Comparison of ENCODE assay signal across 23 cellular contexts in genomic region chr1:225889743-225890142, GRCh38. TPM values are rescaled to one million over a fixed set of nuclear protein-coding genes. Genes with fewer than 3 reads are reported as not detected.
DNase-seq lines count a peak whose midpoint lies in the region; ATAC-seq, FAIRE-seq and TF ChIP-seq lines count a peak whose summit lies in the region.
"Had no signal": no experiment of that assay in that cellular context is flagged by ENCODE, and none has a peak within 500 bp of the region (broad histone marks: within the 10 kb centered on the region; RNA-seq: fewer than 3 reads in every experiment).

No MANE protein-coding gene starts in this region.

- CTCF ChIA-PET in Calu3 (lab: Charles Lee) = interaction anchor here (0.6 to 1.2 kb wide), 2 partner anchors 8 to 20 kb away, joined by 4 read pairs; no protein-coding TSS in a partner anchor

- H3K4me3 Mint-ChIP-seq in Calu3 (ENCODE audit: low read depth, unreplicated experiment) = no peak overlapping the region
- H3K4me3 Mint-ChIP-seq: HFFc6 had no signal

- H3K4me1 ChIP-seq in SJCRH30 (peaks cover 35% of the 10 kb centered on the region), pancreas (peaks cover 28 to 32% (median 28%) of the 10 kb centered on the region in 3 donors)

- peak; percentile 16 for ATAC-seq in left lobe of liver
- peak in 1 of 4 donors; percentile 9 for ATAC-seq in pancreas
- no peak for ATAC-seq in Right ventricle myocardium superior (ENCODE audit: poor library complexity)
- no peak for ATAC-seq in GM19397 (IDR thresholded peaks at IDR 0.05; ENCODE audit: unreplicated experiment)

- no peaks in the 10 kb centered on the region for H3K9me3 ChIP-seq in SJCRH30 (replicated peaks)
- H3K9me3 ChIP-seq in pancreas = no peaks in the 10 kb centered on the region

- intact Hi-C loops in Calu3 (cut with micrococcal nuclease; ENCODE audit: unreplicated experiment) (no loop called here), pancreas (cut with DNase I) (no loop called here), Right ventricle myocardium superior (cut with DNase I) (no loop called here)

- WGBS in pancreas, 2 donors = 41 to 45% methylated on average over 5 of the region's 5 CpGs

- peaks cover 15% of the 10 kb centered on the region for H3K36me3 Mint-ChIP-seq in Calu3 (ENCODE audit: insufficient read depth, unreplicated experiment)

- DNase-seq in Calu3 (no peak), SJCRH30 (no peak), left lobe of liver (ENCODE audit: low spot score) (no peak), pancreas (no peak), Right ventricle myocardium superior (no peak), erythroblast (lab: John Stamatoyannopoulos, UW) (no peak)
- no peak for DNase-seq in stimulated activated CD4-positive, alpha-beta T cell treated with anti-CD3 and anti-CD28 coated beads, Interleukin-2, amount 100 ng/mL, for 24 hours
- DNase-seq: DMS79, GOT3, HFFc6, Karpas-422, MM.1S, NCI-H1105, NCI-H1930, NCI-H2171 treated with DMSO at 0.1 percent for 48 hours, NCI-H510A treated with DMSO at 0.1 percent for 48 hours, SHP77 treated with DMSO at 0.1 percent for 48 hours had no signal

- TF ChIP-seq POLR2A in erythroblast (IDR thresholded peaks at IDR 0.05; ENCODE audit: low read length) = no peak

- H3K4me3 ChIP-seq in SJCRH30 = no peak overlapping the region
- H3K4me3 ChIP-seq in pancreas = peak overlapping the region in 1 of 4 donors; percentile 41

- no peak for TF ChIP-seq CTCF in Calu3 (IDR thresholded peaks at IDR 0.05; ENCODE audit: unreplicated experiment)
- no peak for TF ChIP-seq CTCF in pancreas (IDR thresholded peaks at IDR 0.05)

- no peaks in the 10 kb centered on the region for H3K27me3 Mint-ChIP-seq in Calu3 (ENCODE audit: unreplicated experiment)

- H3K4me1 Mint-ChIP-seq in Calu3 (ENCODE audit: low read depth, unreplicated experiment) = peaks cover 43% of the 10 kb centered on the region

- H3K9me3 Mint-ChIP-seq in Calu3 (ENCODE audit: low read depth, unreplicated experiment) = no peaks in the 10 kb centered on the region
- H3K9me3 Mint-ChIP-seq: HFFc6 had no signal

- no peak for FAIRE-seq in pancreas (lab: Jason Lieb, UNC)
- FAIRE-seq: G401.6, GM12892, GM19239, RCC 7860 had no signal

- H3K36me3 ChIP-seq in SJCRH30 = no peaks in the 10 kb centered on the region
- H3K36me3 ChIP-seq in pancreas = no peaks in the 10 kb centered on the region

- peak overlapping the region; percentile 84 for H3K27ac ChIP-seq in SJCRH30
- H3K27ac ChIP-seq in pancreas = peak overlapping the region; percentile 83 to 94 (median 86)

- H3K27me3 ChIP-seq in SJCRH30 = no peaks in the 10 kb centered on the region
- no peaks in the 10 kb centered on the region for H3K27me3 ChIP-seq in pancreas

- BruUV-seq in Calu3 (replicated peaks; lab: Mats Ljungman, UMichigan) = no TSS peak

- H3K27ac Mint-ChIP-seq in Calu3 (ENCODE audit: unreplicated experiment) = peak overlapping the region; percentile 72
- H3K27ac Mint-ChIP-seq: HFFc6 had no signal

RNA-seq across cellular contexts. Expression of gene LEFTY1, which starts 0.8 kb away (rescaled TPM):
- total RNA-seq in Calu3 (2022) = 0.59 TPM in 1 of 2 replicates, not detected in the other
- 16.7 and 19.4 TPM in 2 replicates for total RNA-seq in SJCRH30 (2014; rRNA removed; shearing (Covaris generic))
- total RNA-seq in left lobe of liver = 1.3 TPM
- 100 to 1,000 TPM in 1 of 6 donors, 10 to 100 TPM in 4, 1 to 10 TPM in 1; 4.1 to 146 (median 55.9) TPM for total RNA-seq in pancreas
- 10 to 100 TPM in 1 of 2 donors, 1 to 10 TPM in 1; 8.4 to 57.6 TPM for polyA plus RNA-seq in pancreas
- total RNA-seq in Right ventricle myocardium superior = 0.13 TPM
- total RNA-seq: A172, HFFc6 had no signal

RNA-seq across cellular contexts. Expression of gene TMEM63A, which starts 7.6 kb away (rescaled TPM):
- total RNA-seq in Calu3 (2022) (253 and 303 TPM in 2 replicates), left lobe of liver (69.1 TPM), pancreas (100 to 1,000 TPM in 1 of 6 donors, 10 to 100 TPM in 5; 56.3 to 124 (median 76.4) TPM), Right ventricle myocardium superior (37.0 TPM)
- total RNA-seq in SJCRH30 (2014; rRNA removed; shearing (Covaris generic)) = 13.5 and 20.4 TPM in 2 replicates
- polyA plus RNA-seq in pancreas = 100 to 1,000 TPM in 1 of 2 donors, 10 to 100 TPM in 1; 88.9 to 185 TPM

RNA-seq across cellular contexts. Expression of gene PYCR2, which starts 34.3 kb away (rescaled TPM):
- 81.6 and 91.9 TPM in 2 replicates for total RNA-seq in Calu3 (2022)
- 46.0 and 51.1 TPM in 2 replicates for total RNA-seq in SJCRH30 (2014; rRNA removed; shearing (Covaris generic))
- 26.9 TPM for total RNA-seq in left lobe of liver
- 10 to 100 TPM; 21.3 to 38.4 (median 30.5) TPM for total RNA-seq in pancreas
- polyA plus RNA-seq in pancreas = 10 to 100 TPM; 69.2 to 88.9 TPM
- total RNA-seq in Right ventricle myocardium superior = 60.3 TPM

RNA-seq across cellular contexts. Expression of gene LEFTY2, which starts 51.3 kb away (rescaled TPM):
- total RNA-seq in Calu3 (2022) (not detected in 2 replicates), left lobe of liver (not detected), pancreas (10 to 100 TPM in 1 of 6 donors, under 1 TPM in 1, not detected in 4; 0.09 to 16.3 TPM), Right ventricle myocardium superior (0.24 TPM)
- total RNA-seq in SJCRH30 (2014; rRNA removed; shearing (Covaris generic)) = 0.56 and 0.77 TPM in 2 replicates
- 1 to 10 TPM in 1 of 2 donors, under 1 TPM in 1; 0.07 to 1.4 TPM for polyA plus RNA-seq in pancreas
- total RNA-seq: A172, HFFc6 had no signal
